ENCODE assay signal across 1 cellular context in the genomic region with DNA sequence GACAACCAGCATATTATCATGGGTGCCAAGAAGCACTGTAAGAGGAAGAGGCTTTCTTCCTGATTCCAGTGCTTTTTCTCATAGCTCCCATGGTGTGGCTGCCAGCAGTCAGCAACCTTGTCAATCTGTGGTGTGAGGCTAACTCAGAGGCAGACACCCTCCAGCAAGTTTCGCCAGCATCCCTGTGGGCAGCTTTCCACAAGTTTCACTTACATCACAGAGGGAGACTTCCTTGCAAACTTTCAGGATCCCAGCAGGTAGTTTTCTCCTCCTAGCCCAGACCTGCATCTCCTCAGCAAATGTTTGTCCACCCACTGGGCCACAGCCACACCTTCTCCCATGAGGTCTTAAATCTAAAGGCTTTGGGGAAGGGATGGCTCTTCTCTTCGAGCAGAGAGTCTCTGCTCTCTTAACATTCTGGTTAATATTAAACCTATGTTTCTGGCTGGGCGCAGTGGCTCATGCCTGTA.
TF ChIP-seq lines count a peak whose summit lies in the region.

No MANE protein-coding gene starts in this region.

TF ChIP-seq in HepG2, 621 proteins besides CTCF, POLR2A, EP300 and RAD21 (continued from another document):
- TF ChIP-seq AFF4 (CRISPR knock-in tag; IDR thresholded peaks at IDR 0.05) (no peak), ZFY (CRISPR knock-in tag; IDR thresholded peaks at IDR 0.05) (no peak), ZNF530 (CRISPR knock-in tag; IDR thresholded peaks at IDR 0.05; ENCODE audit: low read depth) (no peak), XBP1 (CRISPR knock-in tag; IDR thresholded peaks at IDR 0.05) (no peak), ZNF44 (CRISPR knock-in tag; IDR thresholded peaks at IDR 0.05) (no peak)
- TF ChIP-seq, protein P1, sequence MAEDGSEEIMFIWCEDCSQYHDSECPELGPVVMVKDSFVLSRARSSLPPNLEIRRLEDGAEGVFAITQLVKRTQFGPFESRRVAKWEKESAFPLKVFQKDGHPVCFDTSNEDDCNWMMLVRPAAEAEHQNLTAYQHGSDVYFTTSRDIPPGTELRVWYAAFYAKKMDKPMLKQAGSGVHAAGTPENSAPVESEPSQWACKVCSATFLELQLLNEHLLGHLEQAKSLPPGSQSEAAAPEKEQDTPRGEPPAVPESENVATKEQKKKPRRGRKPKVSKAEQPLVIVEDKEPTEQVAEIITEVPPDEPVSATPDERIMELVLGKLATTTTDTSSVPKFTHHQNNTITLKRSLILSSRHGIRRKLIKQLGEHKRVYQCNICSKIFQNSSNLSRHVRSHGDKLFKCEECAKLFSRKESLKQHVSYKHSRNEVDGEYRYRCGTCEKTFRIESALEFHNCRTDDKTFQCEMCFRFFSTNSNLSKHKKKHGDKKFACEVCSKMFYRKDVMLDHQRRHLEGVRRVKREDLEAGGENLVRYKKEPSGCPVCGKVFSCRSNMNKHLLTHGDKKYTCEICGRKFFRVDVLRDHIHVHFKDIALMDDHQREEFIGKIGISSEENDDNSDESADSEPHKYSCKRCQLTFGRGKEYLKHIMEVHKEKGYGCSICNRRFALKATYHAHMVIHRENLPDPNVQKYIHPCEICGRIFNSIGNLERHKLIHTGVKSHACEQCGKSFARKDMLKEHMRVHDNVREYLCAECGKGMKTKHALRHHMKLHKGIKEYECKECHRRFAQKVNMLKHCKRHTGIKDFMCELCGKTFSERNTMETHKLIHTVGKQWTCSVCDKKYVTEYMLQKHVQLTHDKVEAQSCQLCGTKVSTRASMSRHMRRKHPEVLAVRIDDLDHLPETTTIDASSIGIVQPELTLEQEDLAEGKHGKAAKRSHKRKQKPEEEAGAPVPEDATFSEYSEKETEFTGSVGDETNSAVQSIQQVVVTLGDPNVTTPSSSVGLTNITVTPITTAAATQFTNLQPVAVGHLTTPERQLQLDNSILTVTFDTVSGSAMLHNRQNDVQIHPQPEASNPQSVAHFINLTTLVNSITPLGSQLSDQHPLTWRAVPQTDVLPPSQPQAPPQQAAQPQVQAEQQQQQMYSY (CRISPR knock-in tag; IDR thresholded peaks at IDR 0.05), result no peak
